ENCODE assay signal across 1 cellular context in genomic region chr4:26821677-26822503, GRCh38.
TF ChIP-seq lines count a peak whose summit lies in the region.

No MANE protein-coding gene starts in this region.

TF ChIP-seq in HepG2, 621 proteins besides CTCF, POLR2A, EP300 and RAD21 (continued from another document and continues in another):
- TF ChIP-seq, protein P1, sequence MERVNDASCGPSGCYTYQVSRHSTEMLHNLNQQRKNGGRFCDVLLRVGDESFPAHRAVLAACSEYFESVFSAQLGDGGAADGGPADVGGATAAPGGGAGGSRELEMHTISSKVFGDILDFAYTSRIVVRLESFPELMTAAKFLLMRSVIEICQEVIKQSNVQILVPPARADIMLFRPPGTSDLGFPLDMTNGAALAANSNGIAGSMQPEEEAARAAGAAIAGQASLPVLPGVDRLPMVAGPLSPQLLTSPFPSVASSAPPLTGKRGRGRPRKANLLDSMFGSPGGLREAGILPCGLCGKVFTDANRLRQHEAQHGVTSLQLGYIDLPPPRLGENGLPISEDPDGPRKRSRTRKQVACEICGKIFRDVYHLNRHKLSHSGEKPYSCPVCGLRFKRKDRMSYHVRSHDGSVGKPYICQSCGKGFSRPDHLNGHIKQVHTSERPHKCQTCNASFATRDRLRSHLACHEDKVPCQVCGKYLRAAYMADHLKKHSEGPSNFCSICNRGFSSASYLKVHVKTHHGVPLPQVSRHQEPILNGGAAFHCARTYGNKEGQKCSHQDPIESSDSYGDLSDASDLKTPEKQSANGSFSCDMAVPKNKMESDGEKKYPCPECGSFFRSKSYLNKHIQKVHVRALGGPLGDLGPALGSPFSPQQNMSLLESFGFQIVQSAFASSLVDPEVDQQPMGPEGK (CRISPR knock-in tag; IDR thresholded peaks at IDR 0.05), result no peak
- TF ChIP-seq DNMT3B (CRISPR knock-in tag; conservative IDR thresholded peaks at IDR 0.05) (0 out of 2 replicates have a peak, but pooled peaks have one; percentile 72), NR2F6 (IDR thresholded peaks at IDR 0.05) (peak; percentile 48), NR2F6 (CRISPR knock-in tag; IDR thresholded peaks at IDR 0.05) (peak; percentile 27; the same call in 1 of the 2 replicates), FOXA1 (IDR thresholded peaks at IDR 0.05) (0 out of 2 replicates have a peak, but pooled peaks have one; percentile 43), FOXA1 (CRISPR knock-in tag; IDR thresholded peaks at IDR 0.05) (peak; percentile 73), FOSL1 (CRISPR knock-in tag; IDR thresholded peaks at IDR 0.05; ENCODE audit: borderline replicate concordance) (no peak), MYNN (CRISPR knock-in tag; IDR thresholded peaks at IDR 0.05; ENCODE audit: low read depth) (0 out of 2 replicates have a peak, but pooled peaks have one; percentile 1), ZNF230 (CRISPR knock-in tag; IDR thresholded peaks at IDR 0.05) (0 out of 2 replicates have a peak, but pooled peaks have one; percentile 75), CEBPG (CRISPR knock-in tag; IDR thresholded peaks at IDR 0.05) (peak; percentile 5; the same call in 1 of the 2 replicates), RXRA (CRISPR knock-in tag; IDR thresholded peaks at IDR 0.05) (no peak), CHCHD3 (CRISPR knock-in tag; IDR thresholded peaks at IDR 0.05) (no peak), HINFP (CRISPR knock-in tag; IDR thresholded peaks at IDR 0.05; ENCODE audit: low read depth) (peak; percentile 73; the same call in 1 of the 2 replicates), CREB1 (IDR thresholded peaks at IDR 0.05) (no peak), CREB1 (CRISPR knock-in tag; IDR thresholded peaks at IDR 0.05) (peak; percentile 54; the same call in 1 of the 2 replicates), TEAD3 (CRISPR knock-in tag; optimal IDR thresholded peaks at IDR 0.05; ENCODE audit: borderline replicate concordance) (peak; percentile 96), POGZ (CRISPR knock-in tag; IDR thresholded peaks at IDR 0.05) (peak; percentile 50), ELF3 (CRISPR knock-in tag; IDR thresholded peaks at IDR 0.05) (peak; percentile 100), YY1 (IDR thresholded peaks at IDR 0.05; ENCODE audit: insufficient read depth, insufficient replicate concordance, low read depth, low read length) (peak; percentile 68), AHR (CRISPR knock-in tag; IDR thresholded peaks at IDR 0.05) (no peak), GATAD2A (CRISPR knock-in tag; IDR thresholded peaks at IDR 0.05) (peak; percentile 72; the same call in 1 of the 2 replicates), ZNF652 (CRISPR knock-in tag; IDR thresholded peaks at IDR 0.05; ENCODE audit: borderline replicate concordance, low read depth) (no peak; the same call in 1 of the 2 replicates), ZNF251 (CRISPR knock-in tag; IDR thresholded peaks at IDR 0.05) (0 out of 2 replicates have a peak, but pooled peaks have one; percentile 55), ZNF33B (CRISPR knock-in tag; IDR thresholded peaks at IDR 0.05) (peak; percentile 54; the same call in 1 of the 2 replicates), MAX (IDR thresholded peaks at IDR 0.05) (no peak; the same call in 1 of the 2 replicates), GFI1 (CRISPR knock-in tag; IDR thresholded peaks at IDR 0.05; ENCODE audit: borderline replicate concordance) (peak; percentile 82), ZNF781 (CRISPR knock-in tag; IDR thresholded peaks at IDR 0.05; ENCODE audit: borderline replicate concordance, not compliant biosample characterization) (peak; percentile 61), ZNF44 (CRISPR knock-in tag; IDR thresholded peaks at IDR 0.05) (peak; percentile 47; the same call in 1 of the 2 replicates), DRAP1 (CRISPR knock-in tag; IDR thresholded peaks at IDR 0.05) (peak; percentile 67), SMARCC2 (IDR thresholded peaks at IDR 0.05) (0 out of 2 replicates have a peak, but pooled peaks have one; percentile 16)
- TF ChIP-seq, protein P2, sequence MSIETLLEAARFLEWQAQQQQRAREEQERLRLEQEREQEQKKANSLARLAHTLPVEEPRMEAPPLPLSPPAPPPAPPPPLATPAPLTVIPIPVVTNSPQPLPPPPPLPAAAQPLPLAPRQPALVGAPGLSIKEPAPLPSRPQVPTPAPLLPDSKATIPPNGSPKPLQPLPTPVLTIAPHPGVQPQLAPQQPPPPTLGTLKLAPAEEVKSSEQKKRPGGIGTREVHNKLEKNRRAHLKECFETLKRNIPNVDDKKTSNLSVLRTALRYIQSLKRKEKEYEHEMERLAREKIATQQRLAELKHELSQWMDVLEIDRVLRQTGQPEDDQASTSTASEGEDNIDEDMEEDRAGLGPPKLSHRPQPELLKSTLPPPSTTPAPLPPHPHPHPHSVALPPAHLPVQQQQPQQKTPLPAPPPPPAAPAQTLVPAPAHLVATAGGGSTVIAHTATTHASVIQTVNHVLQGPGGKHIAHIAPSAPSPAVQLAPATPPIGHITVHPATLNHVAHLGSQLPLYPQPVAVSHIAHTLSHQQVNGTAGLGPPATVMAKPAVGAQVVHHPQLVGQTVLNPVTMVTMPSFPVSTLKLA (IDR thresholded peaks at IDR 0.05), result no peak
- TF ChIP-seq, protein P3, sequence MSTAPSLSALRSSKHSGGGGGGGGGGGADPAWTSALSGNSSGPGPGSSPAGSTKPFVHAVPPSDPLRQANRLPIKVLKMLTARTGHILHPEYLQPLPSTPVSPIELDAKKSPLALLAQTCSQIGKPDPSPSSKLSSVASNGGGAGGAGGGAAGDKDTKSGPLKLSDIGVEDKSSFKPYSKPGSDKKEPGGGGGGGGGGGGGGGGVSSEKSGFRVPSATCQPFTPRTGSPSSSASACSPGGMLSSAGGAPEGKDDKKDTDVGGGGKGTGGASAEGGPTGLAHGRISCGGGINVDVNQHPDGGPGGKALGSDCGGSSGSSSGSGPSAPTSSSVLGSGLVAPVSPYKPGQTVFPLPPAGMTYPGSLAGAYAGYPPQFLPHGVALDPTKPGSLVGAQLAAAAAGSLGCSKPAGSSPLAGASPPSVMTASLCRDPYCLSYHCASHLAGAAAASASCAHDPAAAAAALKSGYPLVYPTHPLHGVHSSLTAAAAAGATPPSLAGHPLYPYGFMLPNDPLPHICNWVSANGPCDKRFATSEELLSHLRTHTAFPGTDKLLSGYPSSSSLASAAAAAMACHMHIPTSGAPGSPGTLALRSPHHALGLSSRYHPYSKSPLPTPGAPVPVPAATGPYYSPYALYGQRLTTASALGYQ (CRISPR knock-in tag; IDR thresholded peaks at IDR 0.05), result peak; percentile 74; the same call in 1 of the 2 replicates
- TF ChIP-seq, protein P4, sequence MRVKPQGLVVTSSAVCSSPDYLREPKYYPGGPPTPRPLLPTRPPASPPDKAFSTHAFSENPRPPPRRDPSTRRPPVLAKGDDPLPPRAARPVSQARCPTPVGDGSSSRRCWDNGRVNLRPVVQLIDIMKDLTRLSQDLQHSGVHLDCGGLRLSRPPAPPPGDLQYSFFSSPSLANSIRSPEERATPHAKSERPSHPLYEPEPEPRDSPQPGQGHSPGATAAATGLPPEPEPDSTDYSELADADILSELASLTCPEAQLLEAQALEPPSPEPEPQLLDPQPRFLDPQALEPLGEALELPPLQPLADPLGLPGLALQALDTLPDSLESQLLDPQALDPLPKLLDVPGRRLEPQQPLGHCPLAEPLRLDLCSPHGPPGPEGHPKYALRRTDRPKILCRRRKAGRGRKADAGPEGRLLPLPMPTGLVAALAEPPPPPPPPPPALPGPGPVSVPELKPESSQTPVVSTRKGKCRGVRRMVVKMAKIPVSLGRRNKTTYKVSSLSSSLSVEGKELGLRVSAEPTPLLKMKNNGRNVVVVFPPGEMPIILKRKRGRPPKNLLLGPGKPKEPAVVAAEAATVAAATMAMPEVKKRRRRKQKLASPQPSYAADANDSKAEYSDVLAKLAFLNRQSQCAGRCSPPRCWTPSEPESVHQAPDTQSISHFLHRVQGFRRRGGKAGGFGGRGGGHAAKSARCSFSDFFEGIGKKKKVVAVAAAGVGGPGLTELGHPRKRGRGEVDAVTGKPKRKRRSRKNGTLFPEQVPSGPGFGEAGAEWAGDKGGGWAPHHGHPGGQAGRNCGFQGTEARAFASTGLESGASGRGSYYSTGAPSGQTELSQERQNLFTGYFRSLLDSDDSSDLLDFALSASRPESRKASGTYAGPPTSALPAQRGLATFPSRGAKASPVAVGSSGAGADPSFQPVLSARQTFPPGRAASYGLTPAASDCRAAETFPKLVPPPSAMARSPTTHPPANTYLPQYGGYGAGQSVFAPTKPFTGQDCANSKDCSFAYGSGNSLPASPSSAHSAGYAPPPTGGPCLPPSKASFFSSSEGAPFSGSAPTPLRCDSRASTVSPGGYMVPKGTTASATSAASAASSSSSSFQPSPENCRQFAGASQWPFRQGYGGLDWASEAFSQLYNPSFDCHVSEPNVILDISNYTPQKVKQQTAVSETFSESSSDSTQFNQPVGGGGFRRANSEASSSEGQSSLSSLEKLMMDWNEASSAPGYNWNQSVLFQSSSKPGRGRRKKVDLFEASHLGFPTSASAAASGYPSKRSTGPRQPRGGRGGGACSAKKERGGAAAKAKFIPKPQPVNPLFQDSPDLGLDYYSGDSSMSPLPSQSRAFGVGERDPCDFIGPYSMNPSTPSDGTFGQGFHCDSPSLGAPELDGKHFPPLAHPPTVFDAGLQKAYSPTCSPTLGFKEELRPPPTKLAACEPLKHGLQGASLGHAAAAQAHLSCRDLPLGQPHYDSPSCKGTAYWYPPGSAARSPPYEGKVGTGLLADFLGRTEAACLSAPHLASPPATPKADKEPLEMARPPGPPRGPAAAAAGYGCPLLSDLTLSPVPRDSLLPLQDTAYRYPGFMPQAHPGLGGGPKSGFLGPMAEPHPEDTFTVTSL (CRISPR knock-in tag; IDR thresholded peaks at IDR 0.05; ENCODE audit: borderline replicate concordance), result peak; percentile 96
- TF ChIP-seq, protein P5, sequence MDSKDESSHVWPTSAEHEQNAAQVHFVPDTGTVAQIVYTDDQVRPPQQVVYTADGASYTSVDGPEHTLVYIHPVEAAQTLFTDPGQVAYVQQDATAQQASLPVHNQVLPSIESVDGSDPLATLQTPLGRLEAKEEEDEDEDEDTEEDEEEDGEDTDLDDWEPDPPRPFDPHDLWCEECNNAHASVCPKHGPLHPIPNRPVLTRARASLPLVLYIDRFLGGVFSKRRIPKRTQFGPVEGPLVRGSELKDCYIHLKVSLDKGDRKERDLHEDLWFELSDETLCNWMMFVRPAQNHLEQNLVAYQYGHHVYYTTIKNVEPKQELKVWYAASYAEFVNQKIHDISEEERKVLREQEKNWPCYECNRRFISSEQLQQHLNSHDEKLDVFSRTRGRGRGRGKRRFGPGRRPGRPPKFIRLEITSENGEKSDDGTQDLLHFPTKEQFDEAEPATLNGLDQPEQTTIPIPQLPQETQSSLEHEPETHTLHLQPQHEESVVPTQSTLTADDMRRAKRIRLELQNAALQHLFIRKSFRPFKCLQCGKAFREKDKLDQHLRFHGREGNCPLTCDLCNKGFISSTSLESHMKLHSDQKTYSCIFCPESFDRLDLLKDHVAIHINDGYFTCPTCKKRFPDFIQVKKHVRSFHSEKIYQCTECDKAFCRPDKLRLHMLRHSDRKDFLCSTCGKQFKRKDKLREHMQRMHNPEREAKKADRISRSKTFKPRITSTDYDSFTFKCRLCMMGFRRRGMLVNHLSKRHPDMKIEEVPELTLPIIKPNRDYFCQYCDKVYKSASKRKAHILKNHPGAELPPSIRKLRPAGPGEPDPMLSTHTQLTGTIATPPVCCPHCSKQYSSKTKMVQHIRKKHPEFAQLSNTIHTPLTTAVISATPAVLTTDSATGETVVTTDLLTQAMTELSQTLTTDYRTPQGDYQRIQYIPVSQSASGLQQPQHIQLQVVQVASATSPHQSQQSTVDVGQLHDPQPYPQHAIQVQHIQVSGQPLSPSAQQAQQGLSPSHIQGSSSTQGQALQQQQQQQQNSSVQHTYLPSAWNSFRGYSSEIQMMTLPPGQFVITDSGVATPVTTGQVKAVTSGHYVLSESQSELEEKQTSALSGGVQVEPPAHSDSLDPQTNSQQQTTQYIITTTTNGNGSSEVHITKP (CRISPR knock-in tag; IDR thresholded peaks at IDR 0.05; ENCODE audit: low read depth), result peak; percentile 80
- TF ChIP-seq, protein P6, sequence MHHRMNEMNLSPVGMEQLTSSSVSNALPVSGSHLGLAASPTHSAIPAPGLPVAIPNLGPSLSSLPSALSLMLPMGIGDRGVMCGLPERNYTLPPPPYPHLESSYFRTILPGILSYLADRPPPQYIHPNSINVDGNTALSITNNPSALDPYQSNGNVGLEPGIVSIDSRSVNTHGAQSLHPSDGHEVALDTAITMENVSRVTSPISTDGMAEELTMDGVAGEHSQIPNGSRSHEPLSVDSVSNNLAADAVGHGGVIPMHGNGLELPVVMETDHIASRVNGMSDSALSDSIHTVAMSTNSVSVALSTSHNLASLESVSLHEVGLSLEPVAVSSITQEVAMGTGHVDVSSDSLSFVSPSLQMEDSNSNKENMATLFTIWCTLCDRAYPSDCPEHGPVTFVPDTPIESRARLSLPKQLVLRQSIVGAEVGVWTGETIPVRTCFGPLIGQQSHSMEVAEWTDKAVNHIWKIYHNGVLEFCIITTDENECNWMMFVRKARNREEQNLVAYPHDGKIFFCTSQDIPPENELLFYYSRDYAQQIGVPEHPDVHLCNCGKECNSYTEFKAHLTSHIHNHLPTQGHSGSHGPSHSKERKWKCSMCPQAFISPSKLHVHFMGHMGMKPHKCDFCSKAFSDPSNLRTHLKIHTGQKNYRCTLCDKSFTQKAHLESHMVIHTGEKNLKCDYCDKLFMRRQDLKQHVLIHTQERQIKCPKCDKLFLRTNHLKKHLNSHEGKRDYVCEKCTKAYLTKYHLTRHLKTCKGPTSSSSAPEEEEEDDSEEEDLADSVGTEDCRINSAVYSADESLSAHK (CRISPR knock-in tag; IDR thresholded peaks at IDR 0.05; ENCODE audit: borderline replicate concordance), result no peak
- TF ChIP-seq, protein P7, sequence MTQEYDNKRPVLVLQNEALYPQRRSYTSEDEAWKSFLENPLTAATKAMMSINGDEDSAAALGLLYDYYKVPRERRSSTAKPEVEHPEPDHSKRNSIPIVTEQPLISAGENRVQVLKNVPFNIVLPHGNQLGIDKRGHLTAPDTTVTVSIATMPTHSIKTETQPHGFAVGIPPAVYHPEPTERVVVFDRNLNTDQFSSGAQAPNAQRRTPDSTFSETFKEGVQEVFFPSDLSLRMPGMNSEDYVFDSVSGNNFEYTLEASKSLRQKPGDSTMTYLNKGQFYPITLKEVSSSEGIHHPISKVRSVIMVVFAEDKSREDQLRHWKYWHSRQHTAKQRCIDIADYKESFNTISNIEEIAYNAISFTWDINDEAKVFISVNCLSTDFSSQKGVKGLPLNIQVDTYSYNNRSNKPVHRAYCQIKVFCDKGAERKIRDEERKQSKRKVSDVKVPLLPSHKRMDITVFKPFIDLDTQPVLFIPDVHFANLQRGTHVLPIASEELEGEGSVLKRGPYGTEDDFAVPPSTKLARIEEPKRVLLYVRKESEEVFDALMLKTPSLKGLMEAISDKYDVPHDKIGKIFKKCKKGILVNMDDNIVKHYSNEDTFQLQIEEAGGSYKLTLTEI (CRISPR knock-in tag; conservative IDR thresholded peaks at IDR 0.05), result no peak
